1 cellular context compared by ENCODE assay signal in the genomic region with DNA sequence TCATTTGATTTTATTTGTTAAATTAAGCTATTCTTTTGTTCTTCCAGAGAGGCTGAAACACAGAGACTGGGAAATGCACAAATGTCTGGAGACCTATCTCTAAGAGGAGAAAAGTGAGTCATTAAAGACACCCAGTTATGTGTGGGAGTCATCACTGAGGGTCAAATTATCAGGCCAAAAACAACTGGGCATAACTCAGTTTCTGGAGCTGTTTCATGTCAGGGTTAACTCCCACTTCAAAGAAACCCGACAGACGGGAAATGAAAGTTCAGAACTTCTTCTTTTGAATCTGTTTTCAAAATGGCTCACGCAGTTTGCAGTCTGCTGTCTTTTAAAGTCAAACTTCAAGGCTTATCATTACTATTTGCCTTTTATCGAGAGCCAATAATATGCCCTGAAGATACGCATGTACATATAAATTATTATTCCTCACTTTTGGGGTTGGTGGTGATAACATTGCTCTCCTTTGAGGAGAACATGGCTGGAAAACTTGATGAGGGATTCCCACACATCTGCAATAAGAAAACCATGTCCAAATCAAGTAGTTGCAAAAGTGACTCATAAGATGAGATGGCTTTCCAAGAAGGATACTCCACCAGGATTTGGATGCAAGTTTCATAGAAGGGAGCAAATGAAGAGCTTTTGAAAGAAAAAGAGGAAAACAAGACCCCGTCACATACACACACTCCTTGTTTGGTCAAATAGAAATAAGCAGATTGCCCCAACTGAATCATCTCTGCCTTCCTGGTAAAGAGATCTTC.
TF ChIP-seq lines count a peak whose summit lies in the region.

No MANE protein-coding gene starts in this region.

TF ChIP-seq in K562, 482 proteins besides CTCF, POLR2A, EP300 and RAD21 (continued from another document):
- no peak for TF ChIP-seq CBFB (CRISPR knock-in tag; IDR thresholded peaks at IDR 0.05)
- TF ChIP-seq ID3 (CRISPR knock-in tag; IDR thresholded peaks at IDR 0.05) = no peak
- TF ChIP-seq ID3 (tag; IDR thresholded peaks at IDR 0.05) = no peak
- no peak for TF ChIP-seq MIER1 (IDR thresholded peaks at IDR 0.05; ENCODE audit: low read depth)
- no peak for TF ChIP-seq ZKSCAN3 (CRISPR knock-in tag; IDR thresholded peaks at IDR 0.05)
- no peak for TF ChIP-seq U2AF2 (optimal IDR thresholded peaks at IDR 0.05; ENCODE audit: low read depth, low read length)
- no peak for TF ChIP-seq PTTG1 (tag; IDR thresholded peaks at IDR 0.05; ENCODE audit: low read depth)
- TF ChIP-seq KLF13 (tag; IDR thresholded peaks at IDR 0.05; ENCODE audit: borderline replicate concordance, low read depth) = no peak
- TF ChIP-seq ZNF311 (CRISPR knock-in tag; IDR thresholded peaks at IDR 0.05) = peak; percentile 51; the same call in 1 of the 2 replicates
- no peak for TF ChIP-seq STAT5A (IDR thresholded peaks at IDR 0.05; ENCODE audit: borderline replicate concordance, low read length)
- 0 out of 2 replicates have a peak, but pooled peaks have one; percentile 25 for TF ChIP-seq GTF2E2 (tag; IDR thresholded peaks at IDR 0.05)
- TF ChIP-seq, protein P1, sequence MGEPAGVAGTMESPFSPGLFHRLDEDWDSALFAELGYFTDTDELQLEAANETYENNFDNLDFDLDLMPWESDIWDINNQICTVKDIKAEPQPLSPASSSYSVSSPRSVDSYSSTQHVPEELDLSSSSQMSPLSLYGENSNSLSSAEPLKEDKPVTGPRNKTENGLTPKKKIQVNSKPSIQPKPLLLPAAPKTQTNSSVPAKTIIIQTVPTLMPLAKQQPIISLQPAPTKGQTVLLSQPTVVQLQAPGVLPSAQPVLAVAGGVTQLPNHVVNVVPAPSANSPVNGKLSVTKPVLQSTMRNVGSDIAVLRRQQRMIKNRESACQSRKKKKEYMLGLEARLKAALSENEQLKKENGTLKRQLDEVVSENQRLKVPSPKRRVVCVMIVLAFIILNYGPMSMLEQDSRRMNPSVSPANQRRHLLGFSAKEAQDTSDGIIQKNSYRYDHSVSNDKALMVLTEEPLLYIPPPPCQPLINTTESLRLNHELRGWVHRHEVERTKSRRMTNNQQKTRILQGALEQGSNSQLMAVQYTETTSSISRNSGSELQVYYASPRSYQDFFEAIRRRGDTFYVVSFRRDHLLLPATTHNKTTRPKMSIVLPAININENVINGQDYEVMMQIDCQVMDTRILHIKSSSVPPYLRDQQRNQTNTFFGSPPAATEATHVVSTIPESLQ (CRISPR knock-in tag; IDR thresholded peaks at IDR 0.05) = no peak
- no peak for TF ChIP-seq CHD1 (IDR thresholded peaks at IDR 0.05; ENCODE audit: low read length)
- TF ChIP-seq GATAD2B (IDR thresholded peaks at IDR 0.05; ENCODE audit: borderline replicate concordance) = no peak
- TF ChIP-seq CBFA2T3 (IDR thresholded peaks at IDR 0.05) = peak; percentile 36; the same call in 1 of the 2 replicates
- TF ChIP-seq SUPT5H (IDR thresholded peaks at IDR 0.05) = no peak
